ENCODE assay signal across 8 cellular contexts in the genomic region with DNA sequence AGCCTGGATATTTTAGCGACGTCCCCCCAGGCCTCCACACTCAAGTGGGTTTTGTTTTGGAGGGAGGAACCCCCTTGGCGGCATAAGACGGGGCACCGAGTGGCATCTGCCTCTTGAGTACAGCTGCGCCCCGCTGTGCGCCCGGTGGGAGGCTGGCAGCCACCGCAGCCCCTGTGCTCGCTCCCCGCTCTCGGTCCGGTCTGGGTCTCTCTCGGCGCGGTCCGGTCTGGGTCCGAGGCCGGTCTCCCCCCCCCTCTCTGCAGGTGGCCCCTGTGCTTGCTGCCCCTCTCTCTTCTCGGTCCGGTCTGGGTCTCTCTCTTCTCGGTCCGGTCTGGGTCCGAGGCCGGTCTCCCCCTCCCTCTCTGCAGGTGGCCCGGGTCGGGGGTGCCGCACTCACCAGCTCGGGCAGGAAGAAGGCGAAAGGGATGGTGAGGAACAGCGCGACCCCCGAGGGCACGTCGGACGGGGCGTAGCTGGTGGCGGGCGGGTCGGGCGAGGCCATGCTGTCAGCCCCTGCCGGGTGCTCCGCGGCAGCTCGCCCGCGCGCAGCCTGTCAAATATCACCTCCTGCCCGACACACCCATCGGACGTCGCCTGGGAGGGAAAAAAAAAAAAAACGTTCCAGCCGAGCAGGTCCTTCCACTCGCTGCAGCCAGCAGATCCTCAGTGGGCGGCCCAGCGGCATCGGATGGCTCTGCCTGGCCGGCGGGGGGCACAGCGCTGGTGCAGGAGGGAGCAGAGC. TPM values are rescaled to one million over a fixed set of nuclear protein-coding genes. Genes with fewer than 3 reads are reported as not detected.
DNase-seq lines count a peak whose midpoint lies in the region; ATAC-seq, FAIRE-seq and TF ChIP-seq lines count a peak whose summit lies in the region.

Gene MALL (minus strand): TSS at position 532 of the 742 bp plus-strand sequence. CDS start 30 bp downstream, at position 502.

- H3K36me3 Mint-ChIP-seq in astrocyte (ENCODE audit: low read depth, unreplicated experiment), result no peaks in the 10 kb centered on the region

- peak; percentile 78 for DNase-seq in HPDE6-E6E7 (ENCODE audit: extremely low spot score)
- DNase-seq in astrocyte (ENCODE audit: low read depth), result no peak
- DNase-seq in smooth muscle cell (lab: John Stamatoyannopoulos, UW; ENCODE audit: unreplicated experiment), result no peak
- DNase-seq in NCI-H1694 treated with DMSO at 0.1 percent for 48 hours (lab: John Stamatoyannopoulos, UW), result no peak
- no peak for DNase-seq in NCI-H524 treated with DMSO at 0.1 percent for 48 hours (lab: John Stamatoyannopoulos, UW)
- no peak for DNase-seq in pons (ENCODE audit: low spot score)

- 9% methylated on average over 38 of the region's 62 CpGs for WGBS in smooth muscle cell (ENCODE audit: low lambda C conversion rate)

- no peaks in the 10 kb centered on the region for H3K27me3 ChIP-seq in astrocyte (ENCODE audit: insufficient read depth, low read length)
- H3K27me3 ChIP-seq in smooth muscle cell (ENCODE audit: low read depth), result peaks cover 71% of the 10 kb centered on the region

- no peak for ATAC-seq in HG03039 (IDR thresholded peaks at IDR 0.05; ENCODE audit: unreplicated experiment)

- H3K4me1 ChIP-seq in astrocyte (ENCODE audit: insufficient read depth, low read length) (peaks cover 14% of the 10 kb centered on the region), smooth muscle cell (ENCODE audit: low read depth) (peaks cover 6% of the 10 kb centered on the region)

- TF ChIP-seq CTCF in astrocyte (IDR thresholded peaks at IDR 0.05; ENCODE audit: insufficient read depth, low read depth, low read length) (no peak), smooth muscle cell (IDR thresholded peaks at IDR 0.05; ENCODE audit: borderline replicate concordance, insufficient read depth, poor library complexity, severe bottlenecking) (no peak)

- H3K4me3 Mint-ChIP-seq in astrocyte (ENCODE audit: unreplicated experiment), result peak within 1 kb of the TSS; percentile 52

- no peaks in the 10 kb centered on the region for H3K9me3 ChIP-seq in astrocyte (ENCODE audit: insufficient read depth, low read depth, low read length)
- H3K9me3 ChIP-seq in iPS-18c (ENCODE audit: control insufficient read depth, insufficient read depth, low read length), result peaks cover 2% of the 10 kb centered on the region
- no peaks in the 10 kb centered on the region for H3K9me3 ChIP-seq in smooth muscle cell (replicated peaks; ENCODE audit: low read depth)

- peak within 1 kb of the TSS; percentile 62 for H3K4me3 ChIP-seq in astrocyte (ENCODE audit: insufficient read depth, low read depth, low read length)
- H3K4me3 ChIP-seq in iPS-18c (ENCODE audit: insufficient read depth, low read depth, low read length), result peak within 1 kb of the TSS; percentile 58
- H3K4me3 ChIP-seq in smooth muscle cell, result peak within 1 kb of the TSS; percentile 51

- H3K36me3 ChIP-seq in astrocyte (ENCODE audit: insufficient read depth, low read length) (no peaks in the 10 kb centered on the region), smooth muscle cell (ENCODE audit: low read depth) (no peaks in the 10 kb centered on the region)

- no peak for FAIRE-seq in astrocyte (lab: Jason Lieb, UNC)

- no peaks in the 10 kb centered on the region for H3K4me1 Mint-ChIP-seq in astrocyte (ENCODE audit: low read depth, unreplicated experiment)

- H2AFZ ChIP-seq in astrocyte (ENCODE audit: low read depth, low read length), result peak within 1 kb of the TSS; percentile 79
- H2AFZ ChIP-seq in smooth muscle cell (ENCODE audit: low read depth), result no peak within 1 kb of the TSS

- peaks cover 73% of the 10 kb centered on the region for H3K27me3 Mint-ChIP-seq in astrocyte (ENCODE audit: low read depth, unreplicated experiment)

- no peak within 1 kb of the TSS for H3K27ac ChIP-seq in astrocyte (ENCODE audit: low read depth, low read length)
- no peak within 1 kb of the TSS for H3K27ac ChIP-seq in smooth muscle cell (ENCODE audit: low read depth)

- H3K9ac ChIP-seq in astrocyte (ENCODE audit: low read length) (peak within 1 kb of the TSS; percentile 79), smooth muscle cell (ENCODE audit: low read depth) (no peak within 1 kb of the TSS)

- H3K79me2 ChIP-seq in astrocyte (ENCODE audit: insufficient read depth, low read length) (peaks cover 29% of the 10 kb centered on the region), smooth muscle cell (ENCODE audit: low read depth) (no peaks in the 10 kb centered on the region)

- H3K9me3 Mint-ChIP-seq in astrocyte (ENCODE audit: unreplicated experiment), result no peaks in the 10 kb centered on the region

- H3K4me2 ChIP-seq in astrocyte (ENCODE audit: low read length) (peak within 1 kb of the TSS; percentile 96), smooth muscle cell (peak within 1 kb of the TSS; percentile 84)

- H3K27ac Mint-ChIP-seq in astrocyte (ENCODE audit: unreplicated experiment), result no peak within 1 kb of the TSS

- H3F3A ChIP-seq in smooth muscle cell (ENCODE audit: low read depth), result no peaks in the 10 kb centered on the region

- H4K20me1 ChIP-seq in astrocyte (ENCODE audit: insufficient read depth, low read length), result no peaks in the 10 kb centered on the region
- no peaks in the 10 kb centered on the region for H4K20me1 ChIP-seq in smooth muscle cell (ENCODE audit: low read depth)

RNA-seq across cellular contexts. Expression of gene MALL, which starts in this region (rescaled TPM):
- 0.19 and 0.36 TPM in 2 replicates for total RNA-seq in astrocyte
- total RNA-seq in smooth muscle cell, result 2.2 and 4.4 TPM in 2 replicates
- 3.4 and 4.2 TPM in 2 replicates for polyA plus RNA-seq in smooth muscle cell
